Comparison of ENCODE assay signal across 21 cellular contexts in genomic region chr9:91156451-91157234, GRCh38.
A peak's percentile ranks its signal among the peaks of the same experiment; 100 is the strongest.
DNase-seq lines count a peak whose midpoint lies in the region; ATAC-seq and TF ChIP-seq lines count a peak whose summit lies in the region.
"Had no signal": no experiment of that assay in that cellular context is flagged by ENCODE, and none has a peak within 500 bp of the region (broad histone marks: within the 10 kb centered on the region; RNA-seq: fewer than 3 reads in every experiment).

No MANE protein-coding gene starts in this region.

- TF ChIP-seq POLR2A in transverse colon (IDR thresholded peaks at IDR 0.05) (no peak), adrenal gland (IDR thresholded peaks at IDR 0.05) (no peak)

- peaks cover 84% of the 10 kb centered on the region for H3K4me1 Mint-ChIP-seq in activated CD8-positive, alpha-beta memory T cell treated with anti-CD3 and anti-CD28 coated beads, Interleukin-2, amount 10 ng/mL, durations not matched to agents 7 days and 5 days
- H3K4me1 Mint-ChIP-seq in activated T-helper 2 cell treated with anti-CD3 and anti-CD28 coated beads, Interferon-gamma antibody, Interleukin-2, Interleukin-4, amounts not matched to agents 10 μg/mL and 5 μg/mL and 100 μg/mL, durations not matched to agents 14 hours and 24 hours and 36 hours (ENCODE audit: low read depth) = peaks cover 76% of the 10 kb centered on the region

- peaks cover 10% of the 10 kb centered on the region for H3K9me3 Mint-ChIP-seq in activated CD8-positive, alpha-beta memory T cell treated with anti-CD3 and anti-CD28 coated beads, Interleukin-2, amount 10 ng/mL, durations not matched to agents 7 days and 5 days (ENCODE audit: low read depth)
- H3K9me3 Mint-ChIP-seq in activated T-helper 2 cell treated with anti-CD3 and anti-CD28 coated beads, Interferon-gamma antibody, Interleukin-2, Interleukin-4, amounts not matched to agents 10 μg/mL and 5 μg/mL and 100 μg/mL, durations not matched to agents 14 hours and 24 hours and 36 hours = no peaks in the 10 kb centered on the region

- TF ChIP-seq CTCF in lower lobe of right lung (IDR thresholded peaks at IDR 0.05) = no peak
- no peak for TF ChIP-seq CTCF in transverse colon (IDR thresholded peaks at IDR 0.05)
- TF ChIP-seq CTCF in adrenal gland (IDR thresholded peaks at IDR 0.05) = no peak
- TF ChIP-seq CTCF in RWPE1 (conservative IDR thresholded peaks at IDR 0.05; ENCODE audit: low read depth) = no peak

- 64 to 90% methylated on average over 4 to 10 of the region's 10 CpGs for WGBS in transverse colon (ENCODE audit: low coverage in 1 of 2), 2 donors
- 81 to 85% (median 83%) methylated on average over 10 of the region's 10 CpGs for WGBS in adrenal gland, 4 donors

- H3K27me3 ChIP-seq in lower lobe of right lung (ENCODE audit: low read depth) (no peaks in the 10 kb centered on the region), transverse colon (no peaks in the 10 kb centered on the region), adrenal gland (no peaks in the 10 kb centered on the region)
- H3K27me3 ChIP-seq: testis had no signal

- H3K27ac ChIP-seq in lower lobe of right lung = no peak overlapping the region
- peak overlapping the region; percentile 9 to 36 (median 27) for H3K27ac ChIP-seq in transverse colon
- H3K27ac ChIP-seq in adrenal gland = no peak overlapping the region
- no peak overlapping the region for H3K27ac ChIP-seq in RWPE1
- H3K27ac ChIP-seq: A549, testis had no signal

- H3K9me3 ChIP-seq in lower lobe of right lung = no peaks in the 10 kb centered on the region
- no peaks in the 10 kb centered on the region for H3K9me3 ChIP-seq in transverse colon
- no peaks in the 10 kb centered on the region for H3K9me3 ChIP-seq in adrenal gland (replicated peaks in 1 of 3)
- H3K9me3 ChIP-seq: SK-N-SH, testis had no signal

- CTCF ChIA-PET in activated CD8-positive, alpha-beta memory T cell treated with anti-CD3 and anti-CD28 coated beads, Interleukin-2, amount 10 ng/mL, durations not matched to agents 7 days and 5 days (lab: Charles Lee) = interaction anchor here (0.9 kb wide), 1 partner anchor 67 kb away, joined by 3 read pairs; no protein-coding TSS in a partner anchor
- CTCF ChIA-PET in RWPE1 (lab: Yijun Ruan, JAX) = no interaction called here

- H3K4me3 ChIP-seq in lower lobe of right lung (no peak overlapping the region), transverse colon (no peak overlapping the region), adrenal gland (no peak overlapping the region)
- H3K4me3 ChIP-seq: A549, testis had no signal

- no peak overlapping the region for H3K4me3 Mint-ChIP-seq in activated CD8-positive, alpha-beta memory T cell treated with anti-CD3 and anti-CD28 coated beads, Interleukin-2, amount 10 ng/mL, durations not matched to agents 7 days and 5 days
- peak overlapping the region; percentile 39 for H3K4me3 Mint-ChIP-seq in activated T-helper 2 cell treated with anti-CD3 and anti-CD28 coated beads, Interferon-gamma antibody, Interleukin-2, Interleukin-4, amounts not matched to agents 10 μg/mL and 5 μg/mL and 100 μg/mL, durations not matched to agents 14 hours and 24 hours and 36 hours (ENCODE audit: low read depth)
- H3K4me3 Mint-ChIP-seq: CD4-positive, alpha-beta memory T cell; nephron had no signal

- no peaks in the 10 kb centered on the region for H3K27me3 Mint-ChIP-seq in activated CD8-positive, alpha-beta memory T cell treated with anti-CD3 and anti-CD28 coated beads, Interleukin-2, amount 10 ng/mL, durations not matched to agents 7 days and 5 days
- H3K27me3 Mint-ChIP-seq in activated T-helper 2 cell treated with anti-CD3 and anti-CD28 coated beads, Interferon-gamma antibody, Interleukin-2, Interleukin-4, amounts not matched to agents 10 μg/mL and 5 μg/mL and 100 μg/mL, durations not matched to agents 14 hours and 24 hours and 36 hours (ENCODE audit: low read depth) = no peaks in the 10 kb centered on the region
- H3K27me3 Mint-ChIP-seq: CD4-positive, alpha-beta memory T cell had no signal

- ATAC-seq in activated CD8-positive, alpha-beta memory T cell treated with anti-CD3 and anti-CD28 coated beads, Interleukin-2, amount 10 ng/mL, durations not matched to agents 7 days and 5 days = peak; percentile 45
- ATAC-seq in lower lobe of right lung (peak; percentile 54 to 79), GM21515 (IDR thresholded peaks at IDR 0.05; ENCODE audit: unreplicated experiment) (no peak)
- ATAC-seq: A549, PC-3 had no signal

- POLR2A ChIA-PET in RWPE1 (lab: Yijun Ruan, JAX; ENCODE audit: low non-redundant PET) = no interaction called here

- H3K36me3 ChIP-seq in lower lobe of right lung = no peaks in the 10 kb centered on the region
- H3K36me3 ChIP-seq in transverse colon = no peaks in the 10 kb centered on the region
- H3K36me3 ChIP-seq in adrenal gland (replicated peaks in 1 of 2) = no peaks in the 10 kb centered on the region

- in situ Hi-C loops in transverse colon (cut with MboI; ENCODE audit: low pct_ligation_motif_present in 1 of 4, low pct_unique_long_range_greater_than_20kb in 1 of 4, low sequenced_read_pairs in 3 of 4) = loop anchor here in 1 of 4 donors (25.0 kb wide), 1 partner anchor 94 kb away; no protein-coding TSS in a partner anchor

- DNase-seq in activated CD8-positive, alpha-beta memory T cell treated with anti-CD3 and anti-CD28 coated beads, Interleukin-2, amount 10 ng/mL, durations not matched to agents 7 days and 5 days = no peak
- no peak for DNase-seq in activated CD8-positive, alpha-beta memory T cell treated with anti-CD3 and anti-CD28 coated beads, Interleukin-2, amount 50 U/mL, for 4 hours
- peak; percentile 19 for DNase-seq in activated T-helper 2 cell treated with anti-CD3 and anti-CD28 coated beads, Interferon-gamma antibody, Interleukin-2, Interleukin-4, amounts not matched to agents 10 μg/mL and 5 μg/mL and 100 μg/mL, durations not matched to agents 14 hours and 24 hours and 36 hours (ENCODE audit: low spot score)
- DNase-seq in lower lobe of right lung = no peak
- DNase-seq in transverse colon = peak; percentile 50
- no peak for DNase-seq in adrenal gland
- DNase-seq in RWPE1 (ENCODE audit: low spot score) = no peak
- DNase-seq: caudate nucleus; CD4-positive, alpha-beta memory T cell; EL; GOT3; MM.1S; NCI-H2029 treated with DMSO at 0.1 percent for 48 hours; NCI-H526; PC-3; retina; SK-N-SH; testis had no signal

- intact Hi-C loops in activated T-helper 2 cell treated with anti-CD3 and anti-CD28 coated beads, Interferon-gamma antibody, Interleukin-2, Interleukin-4, amounts not matched to agents 10 μg/mL and 5 μg/mL and 100 μg/mL, durations not matched to agents 14 hours and 24 hours and 36 hours (cut with micrococcal nuclease) = loop anchor here (10.0 kb wide), 1 partner anchor 242 kb away; no protein-coding TSS in a partner anchor
- intact Hi-C loops in lower lobe of right lung (cut with DNase I) (no loop called here), transverse colon (cut with DNase I; ENCODE audit: low total_unique reads) (no loop called here), adrenal gland (cut with DNase I) (no loop called here)

- H3K27ac Mint-ChIP-seq in activated CD8-positive, alpha-beta memory T cell treated with anti-CD3 and anti-CD28 coated beads, Interleukin-2, amount 10 ng/mL, durations not matched to agents 7 days and 5 days = peak overlapping the region; percentile 82
- H3K27ac Mint-ChIP-seq in activated T-helper 2 cell treated with anti-CD3 and anti-CD28 coated beads, Interferon-gamma antibody, Interleukin-2, Interleukin-4, amounts not matched to agents 10 μg/mL and 5 μg/mL and 100 μg/mL, durations not matched to agents 14 hours and 24 hours and 36 hours = peak overlapping the region; percentile 96
- H3K27ac Mint-ChIP-seq: nephron had no signal

- H3K4me1 ChIP-seq in lower lobe of right lung (peaks cover 14% of the 10 kb centered on the region), transverse colon (peaks cover 0 to 12% (median 9%) of the 10 kb centered on the region in 4 donors), adrenal gland (replicated peaks in 1 of 2) (peaks cover 0 to 5% of the 10 kb centered on the region in 2 donors)
- H3K4me1 ChIP-seq: A549 had no signal

- no peak for TF ChIP-seq EP300 in transverse colon (IDR thresholded peaks at IDR 0.05; ENCODE audit: low read depth)

- peaks cover 59% of the 10 kb centered on the region for H3K36me3 Mint-ChIP-seq in activated CD8-positive, alpha-beta memory T cell treated with anti-CD3 and anti-CD28 coated beads, Interleukin-2, amount 10 ng/mL, durations not matched to agents 7 days and 5 days
- peaks cover 73% of the 10 kb centered on the region for H3K36me3 Mint-ChIP-seq in activated T-helper 2 cell treated with anti-CD3 and anti-CD28 coated beads, Interferon-gamma antibody, Interleukin-2, Interleukin-4, amounts not matched to agents 10 μg/mL and 5 μg/mL and 100 μg/mL, durations not matched to agents 14 hours and 24 hours and 36 hours (ENCODE audit: low read depth)

Comparison
In these comparisons a context has a peak if more than half of its experiments do, and no peak if none do; other contexts are left out.
1. DNase-seq: peak in activated T-helper 2 cell treated with anti-CD3 and anti-CD28 coated beads, Interferon-gamma antibody, Interleukin-2, Interleukin-4, amounts not matched to agents 10 μg/mL and 5 μg/mL and 100 μg/mL, durations not matched to agents 14 hours and 24 hours and 36 hours (single experiment) and transverse colon (single experiment); none in activated CD8-positive, alpha-beta memory T cell treated with anti-CD3 and anti-CD28 coated beads, Interleukin-2, amount 10 ng/mL, durations not matched to agents 7 days and 5 days (single experiment), activated CD8-positive, alpha-beta memory T cell treated with anti-CD3 and anti-CD28 coated beads, Interleukin-2, amount 50 U/mL, for 4 hours (single experiment), lower lobe of right lung (single experiment), adrenal gland (0 of 7) and RWPE1 (single experiment).
2. H3K27ac ChIP-seq: peak in transverse colon (4 of 4); none in lower lobe of right lung (single experiment), adrenal gland (0 of 5) and RWPE1 (single experiment).